ENCODE assay signal across 8 cellular contexts in the genomic region with DNA sequence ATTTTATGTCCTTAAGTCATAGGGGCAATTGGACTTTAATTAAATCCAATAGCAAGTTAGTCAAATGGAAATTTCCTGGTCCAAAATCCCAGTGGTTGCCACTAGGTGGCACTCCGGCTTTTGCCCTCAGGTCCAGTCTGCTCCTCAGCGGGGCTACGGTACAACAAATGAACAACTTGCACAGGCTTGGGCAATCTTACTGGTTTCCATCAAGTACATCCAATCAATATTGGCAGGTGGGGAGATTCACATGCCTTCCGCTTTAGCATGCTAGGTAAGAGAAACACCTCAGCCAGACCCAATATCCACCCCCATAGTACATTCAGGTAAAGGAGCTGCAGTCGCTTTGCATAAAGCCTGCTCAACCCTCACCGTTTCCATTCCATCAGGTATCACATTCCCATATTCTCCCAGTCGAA. TPM values are rescaled to one million over a fixed set of nuclear protein-coding genes. Genes with fewer than 3 reads are reported as not detected.
DNase-seq lines count a peak whose midpoint lies in the region; ATAC-seq and TF ChIP-seq lines count a peak whose summit lies in the region.

No MANE protein-coding gene starts in this region.

- H3K27ac Mint-ChIP-seq in natural killer cell treated with Interleukin-12 subunit alpha and Interleukin-12 subunit beta and Interleukin-15 and Interleukin-18, amount 100 ng/mL, for 72 hours, result no peak overlapping the region

- no TSS peak for BruUV-seq in OCI-LY7 (replicated peaks; lab: Mats Ljungman, UMichigan)

- no peaks in the 10 kb centered on the region for H3K9me2 ChIP-seq in OCI-LY7 (ENCODE audit: insufficient read depth, low read length)

- no peaks in the 10 kb centered on the region for H3K9me3 ChIP-seq in OCI-LY7 (ENCODE audit: low read length)

- no peaks in the 10 kb centered on the region for H3K9me3 Mint-ChIP-seq in natural killer cell treated with Interleukin-12 subunit alpha and Interleukin-12 subunit beta and Interleukin-15 and Interleukin-18, amount 100 ng/mL, for 72 hours

- peaks cover 10 to 14% of the 10 kb centered on the region in 2 donors for H3K4me1 Mint-ChIP-seq in natural killer cell treated with Interleukin-12 subunit alpha and Interleukin-12 subunit beta and Interleukin-15 and Interleukin-18, amount 100 ng/mL, for 72 hours (ENCODE audit: low read depth in 2 of 2)

- POLR2A ChIA-PET in OCI-LY7 (lab: Charles Lee), result interaction anchor here (0.7 kb wide), 1 partner anchor 482 kb away, joined by 3 read pairs; no protein-coding TSS in a partner anchor

- no peak overlapping the region for H3K4me3 Mint-ChIP-seq in natural killer cell treated with Interleukin-12 subunit alpha and Interleukin-12 subunit beta and Interleukin-15 and Interleukin-18, amount 100 ng/mL, for 72 hours

- H3K36me3 Mint-ChIP-seq in natural killer cell treated with Interleukin-12 subunit alpha and Interleukin-12 subunit beta and Interleukin-15 and Interleukin-18, amount 100 ng/mL, for 72 hours, result no peaks in the 10 kb centered on the region

- H2AFZ ChIP-seq in OCI-LY7 (ENCODE audit: low read length), result no peak overlapping the region

- H3K4me1 ChIP-seq in OCI-LY7 (ENCODE audit: insufficient read depth, low read length, poor library complexity, severe bottlenecking), result peaks cover 11% of the 10 kb centered on the region

- no peaks in the 10 kb centered on the region for H3K27me3 Mint-ChIP-seq in natural killer cell treated with Interleukin-12 subunit alpha and Interleukin-12 subunit beta and Interleukin-15 and Interleukin-18, amount 100 ng/mL, for 72 hours

- DNase-seq in COR-L47 (lab: John Stamatoyannopoulos, UW), result peak; percentile 59
- DNase-seq in HL-60 (ENCODE audit: low read depth in 1 of 2, low spot score in 1 of 2), result peak in 1 of 2 experiments; percentile 80
- peak; percentile 82 for DNase-seq in OCI-LY7 (ENCODE audit: low spot score)
- DNase-seq in activated T-cell treated with anti-CD3 and anti-CD28 coated beads for 24 hours (ENCODE audit: low read depth), result peak; percentile 61
- DNase-seq in natural killer cell treated with Interleukin-12 subunit alpha and Interleukin-12 subunit beta and Interleukin-15 and Interleukin-18, amount 100 ng/mL, for 72 hours (ENCODE audit: low spot score), result peak; percentile 83
- peak; percentile 80 for DNase-seq in stimulated activated naive CD8-positive, alpha-beta T cell treated with anti-CD3 and anti-CD28 coated beads, Interleukin-15, Interleukin-2, amounts not matched to agents 100 U/mL and 50 U/mL, for 24 hours

- H3K27ac ChIP-seq in HL-60 (replicated peaks) (no peak overlapping the region), OCI-LY7 (ENCODE audit: low read depth, low read length, poor library complexity, severe bottlenecking) (no peak overlapping the region)

- H3K36me3 ChIP-seq in OCI-LY7 (ENCODE audit: insufficient read depth, low read length), result peaks cover 6% of the 10 kb centered on the region; the same call in 1 of the 2 replicates

- TF ChIP-seq CTCF in HL-60 (IDR thresholded peaks at IDR 0.05; ENCODE audit: insufficient read depth, low read length), result peak; percentile 95
- peak; percentile 99 for TF ChIP-seq CTCF in OCI-LY7 (conservative IDR thresholded peaks at IDR 0.05; ENCODE audit: low read length)

- H3K4me3 ChIP-seq in HL-60 (replicated peaks; ENCODE audit: insufficient read depth, low read length), result no peak overlapping the region
- no peak overlapping the region for H3K4me3 ChIP-seq in OCI-LY7 (ENCODE audit: low read depth, low read length, poor library complexity, severe bottlenecking)

- no peak overlapping the region for H3K4me2 ChIP-seq in OCI-LY7 (ENCODE audit: low read length)

- H3K27me3 ChIP-seq in HL-60 (ENCODE audit: insufficient read depth, poor library complexity, severe bottlenecking), result no peaks in the 10 kb centered on the region

- no peaks in the 10 kb centered on the region for H4K20me1 ChIP-seq in OCI-LY7 (ENCODE audit: insufficient read depth, low read length)

- CTCF ChIA-PET in OCI-LY7 (lab: Charles Lee; ENCODE audit: unreplicated experiment), result no interaction called here

- intact Hi-C loops in OCI-LY7 (cut with micrococcal nuclease; ENCODE audit: unreplicated experiment), result loop anchor here (1.0 kb wide), 2 partner anchors 72 to 136 kb away; no protein-coding TSS in a partner anchor

- ATAC-seq in esophagus mucosa, result peak; percentile 51
- ATAC-seq in natural killer cell treated with Interleukin-12 subunit alpha and Interleukin-12 subunit beta and Interleukin-15 and Interleukin-18, amount 100 ng/mL, for 72 hours, result peak; percentile 67 to 77
- peak; percentile 47 for ATAC-seq in stimulated activated naive CD8-positive, alpha-beta T cell treated with anti-CD3 and anti-CD28 coated beads, Interleukin-15, Interleukin-2, amounts not matched to agents 100 U/mL and 50 U/mL, for 24 hours
- ATAC-seq in GM19324 (IDR thresholded peaks at IDR 0.05; ENCODE audit: low FRiP score, unreplicated experiment), result no peak

- H3K79me2 ChIP-seq in OCI-LY7 (ENCODE audit: insufficient read depth, low read depth, low read length), result no peaks in the 10 kb centered on the region

RNA-seq across cellular contexts. Expression of a gene that starts 6.3 kb away (rescaled TPM):
- 109 and 130 TPM in 2 replicates for total RNA-seq in OCI-LY7 (2014; rRNA removed; shearing (Covaris generic))
- total RNA-seq in OCI-LY7 (2022), result 81.3 and 105 TPM in 2 replicates
- 7.8 TPM for total RNA-seq in esophagus mucosa
- total RNA-seq in natural killer cell treated with Interleukin-12 subunit alpha and Interleukin-12 subunit beta and Interleukin-15 and Interleukin-18, amount 100 ng/mL, for 72 hours, result 10 to 100 TPM; 15.0 to 24.8 TPM

RNA-seq across cellular contexts. Expression of a gene that starts 14.4 kb away (rescaled TPM):
- 217 and 249 TPM in 2 replicates for total RNA-seq in OCI-LY7 (2014; rRNA removed; shearing (Covaris generic))
- 203 and 232 TPM in 2 replicates for total RNA-seq in OCI-LY7 (2022)
- 144 TPM for total RNA-seq in esophagus mucosa
- 100 to 1,000 TPM; 310 to 360 TPM for total RNA-seq in natural killer cell treated with Interleukin-12 subunit alpha and Interleukin-12 subunit beta and Interleukin-15 and Interleukin-18, amount 100 ng/mL, for 72 hours

RNA-seq across cellular contexts. Expression of a gene that starts 14.4 kb away (rescaled TPM):
- 25.8 and 43.1 TPM in 2 replicates for total RNA-seq in OCI-LY7 (2014; rRNA removed; shearing (Covaris generic))
- total RNA-seq in OCI-LY7 (2022) (31.3 and 36.1 TPM in 2 replicates), esophagus mucosa (31.8 TPM)
- total RNA-seq in natural killer cell treated with Interleukin-12 subunit alpha and Interleukin-12 subunit beta and Interleukin-15 and Interleukin-18, amount 100 ng/mL, for 72 hours, result 10 to 100 TPM; 44.2 to 49.8 TPM

RNA-seq across cellular contexts. Expression of a gene that starts 33.5 kb away (rescaled TPM):
- 144 and 151 TPM in 2 replicates for total RNA-seq in OCI-LY7 (2014; rRNA removed; shearing (Covaris generic))
- total RNA-seq in OCI-LY7 (2022) (103 and 116 TPM in 2 replicates), esophagus mucosa (162 TPM)
- 100 to 1,000 TPM; 136 to 150 TPM for total RNA-seq in natural killer cell treated with Interleukin-12 subunit alpha and Interleukin-12 subunit beta and Interleukin-15 and Interleukin-18, amount 100 ng/mL, for 72 hours

RNA-seq across cellular contexts. Expression of a gene that starts 39.8 kb away (rescaled TPM):
- 33.0 and 43.3 TPM in 2 replicates for total RNA-seq in OCI-LY7 (2014; rRNA removed; shearing (Covaris generic))
- total RNA-seq in OCI-LY7 (2022) (41.7 and 46.3 TPM in 2 replicates), esophagus mucosa (59.5 TPM)
- total RNA-seq in natural killer cell treated with Interleukin-12 subunit alpha and Interleukin-12 subunit beta and Interleukin-15 and Interleukin-18, amount 100 ng/mL, for 72 hours, result 10 to 100 TPM; 26.5 to 45.4 TPM
